Comparison of ENCODE assay signal across 3 cellular contexts in genomic region chr3:142709207-142709606, GRCh38.
"Had no signal": no experiment of that assay in that cellular context is flagged by ENCODE, and none has a peak within 500 bp of the region (broad histone marks: within the 10 kb centered on the region; RNA-seq: fewer than 3 reads in every experiment).

No MANE protein-coding gene starts in this region.

- DNase-seq: GDM1, GF-D8 had no signal

- H3K4me3 ChIP-seq: GM12878 had no signal

- ATAC-seq: GM12878 had no signal
